ENCODE assay signal across 24 cellular contexts in genomic region chr13:111789420-111789819, GRCh38.
DNase-seq lines count a peak whose midpoint lies in the region; ATAC-seq and TF ChIP-seq lines count a peak whose summit lies in the region.
"Had no signal": no experiment of that assay in that cellular context is flagged by ENCODE, and none has a peak within 500 bp of the region (broad histone marks: within the 10 kb centered on the region; RNA-seq: fewer than 3 reads in every experiment).

No MANE protein-coding gene starts in this region.

- no peak overlapping the region for H2BK5ac ChIP-seq in trophoblast cell (ENCODE audit: low read depth, low read length, poor library complexity)

- H3K36me3 ChIP-seq in PC-3 (ENCODE audit: low read depth, low read length) (no peaks in the 10 kb centered on the region), esophagus muscularis mucosa (no peaks in the 10 kb centered on the region), trophoblast cell (ENCODE audit: control insufficient read depth in 1 of 2, insufficient read depth in 2 of 2, low read length in 2 of 2) (no peaks in the 10 kb centered on the region)
- H3K36me3 ChIP-seq: Peyer's patch, SJSA1 had no signal

- H3K4ac ChIP-seq in trophoblast cell (ENCODE audit: low read depth, low read length): no peak overlapping the region

- H3K27ac Mint-ChIP-seq in activated T-helper 2 cell treated with anti-CD3 and anti-CD28 coated beads, Interferon-gamma antibody, Interleukin-2, Interleukin-4, amounts not matched to agents 10 μg/mL and 5 μg/mL and 100 μg/mL, durations not matched to agents 14 hours and 24 hours and 36 hours: no peak overlapping the region
- H3K27ac Mint-ChIP-seq: CD4-positive, CD25-positive, alpha-beta regulatory T cell; H9 had no signal

- no peak overlapping the region for H4K8ac ChIP-seq in trophoblast cell (ENCODE audit: low read depth, low read length)

- no peaks in the 10 kb centered on the region for H3K27me3 Mint-ChIP-seq in activated T-helper 2 cell treated with anti-CD3 and anti-CD28 coated beads, Interferon-gamma antibody, Interleukin-2, Interleukin-4, amounts not matched to agents 10 μg/mL and 5 μg/mL and 100 μg/mL, durations not matched to agents 14 hours and 24 hours and 36 hours (ENCODE audit: low read depth)

- no peak overlapping the region for H3K18ac ChIP-seq in trophoblast cell (ENCODE audit: low read length)

- no peak for TF ChIP-seq POLR2A in esophagus muscularis mucosa (IDR thresholded peaks at IDR 0.05; ENCODE audit: low read depth)

- H3K4me3 ChIP-seq in PC-3 (ENCODE audit: low read length) (no peak overlapping the region), esophagus muscularis mucosa (no peak overlapping the region), trophoblast cell (ENCODE audit: low read depth, low read length) (no peak overlapping the region)
- H3K4me3 ChIP-seq: A549, GM12878, Peyer's patch, SJSA1 had no signal

- H3K9ac ChIP-seq in PC-3 (ENCODE audit: low read length): no peak overlapping the region
- peak overlapping the region; percentile 54 for H3K9ac ChIP-seq in trophoblast cell (ENCODE audit: low read length)

- TF ChIP-seq EP300 in esophagus muscularis mucosa (IDR thresholded peaks at IDR 0.05): no peak

- no TSS peak for BruUV-seq in PC-3 (replicated peaks; lab: Mats Ljungman, UMichigan)

- no peak overlapping the region for H3K23ac ChIP-seq in trophoblast cell (ENCODE audit: low read length)

- no peaks in the 10 kb centered on the region for H4K20me1 ChIP-seq in PC-3 (ENCODE audit: low read length)

- 68% methylated on average over 9 of the region's 11 CpGs for WGBS in esophagus muscularis mucosa
- no CpG with 5 or more reads among the region's 11 CpGs for WGBS in trophoblast cell (ENCODE audit: extremely low coverage, insufficient coverage, insufficient read length)

- TF ChIP-seq CTCF in PC-3 (conservative IDR thresholded peaks at IDR 0.05; ENCODE audit: low read depth, low read length): no peak
- no peak for TF ChIP-seq CTCF in esophagus muscularis mucosa (IDR thresholded peaks at IDR 0.05)

- DNase-seq in AG08396 (ENCODE audit: low spot score) (peak; percentile 0), PC-3 (peak; percentile 0), esophagus muscularis mucosa (ENCODE audit: extremely low spot score) (peak; percentile 88), trophoblast cell (no peak), NCI-H1105 (lab: John Stamatoyannopoulos, UW) (no peak)
- no peak for DNase-seq in stimulated activated CD4-positive, alpha-beta T cell treated with anti-CD3 and anti-CD28 coated beads, Interleukin-15, amount 100 ng/mL, for 24 hours
- DNase-seq in stimulated activated CD4-positive, alpha-beta T cell treated with anti-CD3 and anti-CD28 coated beads, Interleukin-4, amount 100 ng/mL, for 4 hours: no peak
- no peak for DNase-seq in activated T-helper 2 cell treated with anti-CD3 and anti-CD28 coated beads, Interferon-gamma antibody, Interleukin-2, Interleukin-4, amounts not matched to agents 10 μg/mL and 5 μg/mL and 100 μg/mL, durations not matched to agents 14 hours and 24 hours and 36 hours (ENCODE audit: low spot score)
- DNase-seq: CD4-positive, CD25-positive, alpha-beta regulatory T cell; COR-L47; DMS 273 treated with DMSO at 0.1 percent for 48 hours; DMS79 treated with DMSO at 0.1 percent for 48 hours; H9; KG1; NCI-H1092 treated with DMSO at 0.1 percent for 48 hours; NCI-H146; NCI-H2029 treated with DMSO at 0.1 percent for 48 hours; NCI-H345; NCI-H524; NCI-H774 had no signal

- H3K4me3 Mint-ChIP-seq in activated T-helper 2 cell treated with anti-CD3 and anti-CD28 coated beads, Interferon-gamma antibody, Interleukin-2, Interleukin-4, amounts not matched to agents 10 μg/mL and 5 μg/mL and 100 μg/mL, durations not matched to agents 14 hours and 24 hours and 36 hours (ENCODE audit: low read depth): no peak overlapping the region
- H3K4me3 Mint-ChIP-seq: CD4-positive, CD25-positive, alpha-beta regulatory T cell; H9 had no signal

- no peak overlapping the region for H2BK12ac ChIP-seq in trophoblast cell (ENCODE audit: low read length)

- H3K27me3 ChIP-seq in PC-3 (ENCODE audit: low read length) (no peaks in the 10 kb centered on the region), esophagus muscularis mucosa (peaks cover 0 to 27% (median 0%) of the 10 kb centered on the region in 4 donors), trophoblast cell (ENCODE audit: insufficient read depth, low read length) (no peaks in the 10 kb centered on the region)
- H3K27me3 ChIP-seq: Peyer's patch had no signal

- no peaks in the 10 kb centered on the region for H3F3A ChIP-seq in PC-3 (ENCODE audit: low read length, unreplicated experiment)

- H2AFZ ChIP-seq in PC-3 (ENCODE audit: low read length) (no peak overlapping the region), trophoblast cell (ENCODE audit: insufficient read depth, low read length, poor library complexity) (no peak overlapping the region)

- H3K4me1 ChIP-seq in PC-3 (ENCODE audit: insufficient read depth, low read length) (no peaks in the 10 kb centered on the region), esophagus muscularis mucosa (no peaks in the 10 kb centered on the region), trophoblast cell (ENCODE audit: control insufficient read depth in 1 of 2, insufficient read depth in 2 of 2, low read length in 2 of 2) (no peaks in the 10 kb centered on the region)
- H3K4me1 ChIP-seq: A549, Peyer's patch, SJSA1 had no signal

- no peak overlapping the region for H3K27ac ChIP-seq in PC-3 (ENCODE audit: low read length)
- no peak overlapping the region for H3K27ac ChIP-seq in esophagus muscularis mucosa (replicated peaks in 1 of 4)
- H3K27ac ChIP-seq in trophoblast cell (ENCODE audit: low read depth, low read length): no peak overlapping the region
- H3K27ac ChIP-seq: A549, Peyer's patch, SJSA1 had no signal

- H4K91ac ChIP-seq in trophoblast cell (ENCODE audit: low read depth, low read length): no peak overlapping the region

- H3K79me1 ChIP-seq in trophoblast cell (ENCODE audit: low read length): no peaks in the 10 kb centered on the region

- no peak overlapping the region for H2AK5ac ChIP-seq in trophoblast cell (ENCODE audit: low read length)

- no peak overlapping the region for H4K12ac ChIP-seq in trophoblast cell (ENCODE audit: low read depth, low read length)

- no peaks in the 10 kb centered on the region for H3K9me2 ChIP-seq in PC-3 (replicated peaks; ENCODE audit: low read length)

- intact Hi-C loops in PC-3 (cut with micrococcal nuclease) (no loop called here), esophagus muscularis mucosa (cut with DNase I) (no loop called here)
- intact Hi-C loops in activated T-helper 2 cell treated with anti-CD3 and anti-CD28 coated beads, Interferon-gamma antibody, Interleukin-2, Interleukin-4, amounts not matched to agents 10 μg/mL and 5 μg/mL and 100 μg/mL, durations not matched to agents 14 hours and 24 hours and 36 hours (cut with micrococcal nuclease): no loop called here

- no peak overlapping the region for H3K14ac ChIP-seq in trophoblast cell (ENCODE audit: low read length)

- H3K9me3 Mint-ChIP-seq in activated T-helper 2 cell treated with anti-CD3 and anti-CD28 coated beads, Interferon-gamma antibody, Interleukin-2, Interleukin-4, amounts not matched to agents 10 μg/mL and 5 μg/mL and 100 μg/mL, durations not matched to agents 14 hours and 24 hours and 36 hours: no peaks in the 10 kb centered on the region
- H3K9me3 Mint-ChIP-seq: CD4-positive, CD25-positive, alpha-beta regulatory T cell; H9 had no signal

- H2BK120ac ChIP-seq in trophoblast cell (ENCODE audit: insufficient read depth, low read length, poor library complexity): no peak overlapping the region

- H3K79me2 ChIP-seq in PC-3 (ENCODE audit: low read length) (no peaks in the 10 kb centered on the region), trophoblast cell (ENCODE audit: control insufficient read depth, insufficient read depth, low read length, poor library complexity) (no peaks in the 10 kb centered on the region)

- CTCF ChIA-PET in PC-3 (lab: Charles Lee): no interaction called here

- no peaks in the 10 kb centered on the region for H3K36me3 Mint-ChIP-seq in activated T-helper 2 cell treated with anti-CD3 and anti-CD28 coated beads, Interferon-gamma antibody, Interleukin-2, Interleukin-4, amounts not matched to agents 10 μg/mL and 5 μg/mL and 100 μg/mL, durations not matched to agents 14 hours and 24 hours and 36 hours (ENCODE audit: low read depth)
- H3K36me3 Mint-ChIP-seq: CD4-positive, CD25-positive, alpha-beta regulatory T cell had no signal

- H3K4me2 ChIP-seq in PC-3 (ENCODE audit: low read length) (no peak overlapping the region), trophoblast cell (ENCODE audit: low read length) (no peak overlapping the region)
- H3K4me2 ChIP-seq: A549 had no signal

- POLR2A ChIA-PET in PC-3 (lab: Charles Lee; ENCODE audit: unreplicated experiment): no interaction called here

- no peaks in the 10 kb centered on the region for H3K4me1 Mint-ChIP-seq in activated T-helper 2 cell treated with anti-CD3 and anti-CD28 coated beads, Interferon-gamma antibody, Interleukin-2, Interleukin-4, amounts not matched to agents 10 μg/mL and 5 μg/mL and 100 μg/mL, durations not matched to agents 14 hours and 24 hours and 36 hours (ENCODE audit: low read depth)
- H3K4me1 Mint-ChIP-seq: CD4-positive, CD25-positive, alpha-beta regulatory T cell; H9 had no signal

- no peak for ATAC-seq in PC-3
- ATAC-seq: A549, GM12878 had no signal

- H3K9me3 ChIP-seq in PC-3 (ENCODE audit: low read length): no peaks in the 10 kb centered on the region
- H3K9me3 ChIP-seq in esophagus muscularis mucosa: no peaks in the 10 kb centered on the region
- H3K9me3 ChIP-seq in trophoblast cell (ENCODE audit: insufficient read depth, low read depth, low read length): no peaks in the 10 kb centered on the region
- H3K9me3 ChIP-seq: A549 had no signal

Comparison
In these comparisons a context has a peak if more than half of its experiments do, and no peak if none do; other contexts are left out.
1. DNase-seq: peak in AG08396 (single experiment), PC-3 (single experiment) and esophagus muscularis mucosa (single experiment); none in trophoblast cell (0 of 2), stimulated activated CD4-positive, alpha-beta T cell treated with anti-CD3 and anti-CD28 coated beads, Interleukin-15, amount 100 ng/mL, for 24 hours (single experiment), stimulated activated CD4-positive, alpha-beta T cell treated with anti-CD3 and anti-CD28 coated beads, Interleukin-4, amount 100 ng/mL, for 4 hours (0 of 2), activated T-helper 2 cell treated with anti-CD3 and anti-CD28 coated beads, Interferon-gamma antibody, Interleukin-2, Interleukin-4, amounts not matched to agents 10 μg/mL and 5 μg/mL and 100 μg/mL, durations not matched to agents 14 hours and 24 hours and 36 hours (single experiment) and NCI-H1105 (single experiment).